Comparison of ENCODE assay signal across 10 cellular contexts in genomic region chr20:51366155-51366886, GRCh38.
DNase-seq lines count a peak whose midpoint lies in the region; ATAC-seq, FAIRE-seq and TF ChIP-seq lines count a peak whose summit lies in the region.
"Had no signal": no experiment of that assay in that cellular context is flagged by ENCODE, and none has a peak within 500 bp of the region (broad histone marks: within the 10 kb centered on the region; RNA-seq: fewer than 3 reads in every experiment).

No MANE protein-coding gene starts in this region.

- H3K4me3 Mint-ChIP-seq in mesothelial cell of epicardium: no peak overlapping the region
- H3K4me3 Mint-ChIP-seq: B cell had no signal

- H3K36me3 Mint-ChIP-seq in mesothelial cell of epicardium: peaks cover 6% of the 10 kb centered on the region

- no peak for ATAC-seq in HG03025 (IDR thresholded peaks at IDR 0.05; ENCODE audit: low FRiP score, unreplicated experiment)
- no peak for ATAC-seq in GM21390 (IDR thresholded peaks at IDR 0.05; ENCODE audit: unreplicated experiment)

- TF ChIP-seq CTCF in endothelial cell of umbilical vein (IDR thresholded peaks at IDR 0.05; ENCODE audit: extremely low read depth in 1 of 2, insufficient read depth in 1 of 2, low read depth in 1 of 2, low read length in 2 of 2) (no peak), mesothelial cell of epicardium (IDR thresholded peaks at IDR 0.05; ENCODE audit: unreplicated experiment) (no peak)

- CTCF ChIA-PET in endothelial cell of umbilical vein (lab: Charles Lee): interaction anchor here (1.0 to 1.6 kb wide), 6 partner anchors 27 to 258 kb away, joined by 3 to 4 read pairs (median 4); no protein-coding TSS in a partner anchor

- POLR2A ChIA-PET in endothelial cell of umbilical vein (lab: Charles Lee): no interaction called here

- no peaks in the 10 kb centered on the region for H3K27me3 Mint-ChIP-seq in mesothelial cell of epicardium (ENCODE audit: low read depth)

- dilution Hi-C loops in endothelial cell of umbilical vein (cut with MboI; ENCODE audit: extremely low pct_ligation_motif_present, low sequenced_read_pairs): no loop called here

- H3K4me2 ChIP-seq in endothelial cell of umbilical vein (ENCODE audit: insufficient read depth, low read length): peak overlapping the region; percentile 40

- no peaks in the 10 kb centered on the region for H3K9me1 ChIP-seq in endothelial cell of umbilical vein (replicated peaks; ENCODE audit: control insufficient read depth, extremely low read depth, insufficient read depth, low read length)

- no peak overlapping the region for H3K4me3 ChIP-seq in endothelial cell of umbilical vein (replicated peaks in 1 of 3; ENCODE audit: insufficient read depth in 1 of 3, low read depth in 1 of 3, low read length in 3 of 3)
- H3K4me3 ChIP-seq: right lobe of liver had no signal

- TF ChIP-seq POLR2A in endothelial cell of umbilical vein (IDR thresholded peaks at IDR 0.05; ENCODE audit: low read depth, low read length): no peak

- H3K4me1 Mint-ChIP-seq in mesothelial cell of epicardium: peaks cover 6% of the 10 kb centered on the region
- H3K4me1 Mint-ChIP-seq: B cell had no signal

- peak; percentile 94 for FAIRE-seq in endothelial cell of umbilical vein (lab: Jason Lieb, UNC)

- peak overlapping the region; percentile 80 for H3K9ac ChIP-seq in endothelial cell of umbilical vein (replicated peaks; ENCODE audit: extremely low read depth, insufficient read depth, low read length)

- peaks cover 18% of the 10 kb centered on the region for H3K9me3 Mint-ChIP-seq in mesothelial cell of epicardium

- H2AFZ ChIP-seq in endothelial cell of umbilical vein (ENCODE audit: low read depth, low read length): peak overlapping the region; percentile 14

- intact Hi-C loops in endothelial cell of umbilical vein (cut with micrococcal nuclease): loop anchor here (10.0 kb wide), 1 partner anchor 398 kb away; the partner anchor contains the start of gene ATP9A

- DNase-seq in A172 (ENCODE audit: low spot score) (peak; percentile 100), MV-4-11 (lab: John Stamatoyannopoulos, UW) (peak; percentile 79), endothelial cell of umbilical vein (ENCODE audit: low read depth, low spot score) (peak; percentile 95), mesothelial cell of epicardium (ENCODE audit: low spot score in 2 of 2, unreplicated experiment in 2 of 2) (no peak), CD1c-positive myeloid dendritic cell (ENCODE audit: extremely low spot score) (no peak), NCI-H748 treated with DMSO at 0.1 percent for 48 hours (lab: John Stamatoyannopoulos, UW) (no peak)
- DNase-seq: right lobe of liver had no signal

- peak overlapping the region; percentile 99 for H3K27ac ChIP-seq in endothelial cell of umbilical vein (ENCODE audit: insufficient read depth, low read depth, low read length)
- H3K27ac ChIP-seq: right lobe of liver had no signal

- BruUV-seq in endothelial cell of umbilical vein (replicated peaks; lab: Mats Ljungman, UMichigan): TSS peak; percentile 40

- no peaks in the 10 kb centered on the region for H4K20me1 ChIP-seq in endothelial cell of umbilical vein (replicated peaks; ENCODE audit: control insufficient read depth, extremely low read depth, insufficient read depth, low read length)

- H3K27ac Mint-ChIP-seq in mesothelial cell of epicardium: peak overlapping the region; percentile 71
- H3K27ac Mint-ChIP-seq: B cell had no signal

- H3K36me3 ChIP-seq in endothelial cell of umbilical vein (ENCODE audit: control insufficient read depth in 2 of 2, extremely low read depth in 1 of 2, insufficient read depth in 2 of 2, low read length in 2 of 2): no peaks in the 10 kb centered on the region
- H3K36me3 ChIP-seq: right lobe of liver had no signal

- no peaks in the 10 kb centered on the region for H3K79me2 ChIP-seq in endothelial cell of umbilical vein (ENCODE audit: control insufficient read depth, insufficient read depth, low read length)

- H3K9me3 ChIP-seq in endothelial cell of umbilical vein (replicated peaks; ENCODE audit: control insufficient read depth, insufficient read depth, low read length): no peaks in the 10 kb centered on the region
- H3K9me3 ChIP-seq: right lobe of liver had no signal

- H3K4me1 ChIP-seq in endothelial cell of umbilical vein (ENCODE audit: control insufficient read depth, extremely low read depth, insufficient read depth, low read length): peaks cover 28% of the 10 kb centered on the region
- H3K4me1 ChIP-seq: right lobe of liver had no signal

- H3K27me3 ChIP-seq in endothelial cell of umbilical vein (ENCODE audit: control insufficient read depth in 2 of 2, insufficient read depth in 2 of 2, low read length in 2 of 2): no peaks in the 10 kb centered on the region
- H3K27me3 ChIP-seq: right lobe of liver had no signal

TF ChIP-seq in endothelial cell of umbilical vein, 7 proteins besides CTCF, POLR2A, EP300 and RAD21:
- TF ChIP-seq EZH2 (IDR thresholded peaks at IDR 0.05; ENCODE audit: borderline replicate concordance, low read depth, low read length, severe bottlenecking) (no peak), FOS (IDR thresholded peaks at IDR 0.05; ENCODE audit: borderline replicate concordance, insufficient read depth, low read length) (peak; percentile 87), MYC (IDR thresholded peaks at IDR 0.05; ENCODE audit: low read depth, low read length) (no peak), POLR2AphosphoS5 (IDR thresholded peaks at IDR 0.05; ENCODE audit: insufficient read depth, low read depth, low read length) (peak; percentile 65), GATA2 (IDR thresholded peaks at IDR 0.05; ENCODE audit: insufficient read depth, insufficient read length, low read depth, low read length) (peak; percentile 64), JUN (IDR thresholded peaks at IDR 0.05; ENCODE audit: borderline replicate concordance, insufficient read depth, insufficient read length, low read depth) (peak; percentile 95)

Comparison
In these comparisons a context has a peak if more than half of its experiments do, and no peak if none do; other contexts are left out.
1. DNase-seq: peak in A172 (single experiment), MV-4-11 (single experiment) and endothelial cell of umbilical vein (single experiment); none in mesothelial cell of epicardium (0 of 2), CD1c-positive myeloid dendritic cell (single experiment) and NCI-H748 treated with DMSO at 0.1 percent for 48 hours (single experiment).